Comparison of ENCODE assay signal across 1 cellular context in the genomic region with DNA sequence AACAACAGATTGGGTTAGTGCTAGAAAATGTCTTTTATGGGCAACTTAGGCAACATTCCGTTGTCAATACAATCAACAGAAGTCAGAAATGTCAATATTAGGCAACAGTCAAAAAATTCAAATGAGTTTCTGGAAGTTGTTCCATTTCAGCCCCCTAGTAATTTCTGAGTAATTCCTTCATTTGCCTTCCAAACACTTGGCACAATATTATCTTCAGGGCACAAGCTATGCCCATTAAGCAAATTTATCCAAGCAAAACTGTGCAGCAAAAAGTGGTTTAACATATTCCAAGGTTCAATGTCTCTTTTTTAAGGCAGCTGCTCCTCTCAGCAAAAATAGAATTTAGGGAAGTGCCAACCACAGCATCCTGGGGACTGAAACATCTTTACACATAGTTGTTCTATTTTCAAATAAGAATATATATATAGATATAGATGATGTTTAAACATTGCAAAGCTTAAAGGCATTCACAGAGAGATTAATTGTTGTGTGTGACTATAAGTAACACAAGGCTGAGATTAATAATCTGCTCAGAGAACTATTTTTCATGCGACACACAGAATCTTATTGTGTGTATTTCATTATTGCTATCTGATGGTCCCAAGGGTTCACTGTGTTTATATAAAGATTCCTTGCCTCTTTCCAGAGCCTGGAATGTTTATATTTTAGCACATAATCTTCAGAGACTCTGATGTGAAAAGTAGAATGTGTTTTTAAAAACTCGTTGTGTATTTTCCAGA.
TF ChIP-seq lines count a peak whose summit lies in the region.

No MANE protein-coding gene starts in this region.

TF ChIP-seq in liver, 16 proteins besides CTCF, POLR2A, EP300 and RAD21:
- TF ChIP-seq, protein P1, sequence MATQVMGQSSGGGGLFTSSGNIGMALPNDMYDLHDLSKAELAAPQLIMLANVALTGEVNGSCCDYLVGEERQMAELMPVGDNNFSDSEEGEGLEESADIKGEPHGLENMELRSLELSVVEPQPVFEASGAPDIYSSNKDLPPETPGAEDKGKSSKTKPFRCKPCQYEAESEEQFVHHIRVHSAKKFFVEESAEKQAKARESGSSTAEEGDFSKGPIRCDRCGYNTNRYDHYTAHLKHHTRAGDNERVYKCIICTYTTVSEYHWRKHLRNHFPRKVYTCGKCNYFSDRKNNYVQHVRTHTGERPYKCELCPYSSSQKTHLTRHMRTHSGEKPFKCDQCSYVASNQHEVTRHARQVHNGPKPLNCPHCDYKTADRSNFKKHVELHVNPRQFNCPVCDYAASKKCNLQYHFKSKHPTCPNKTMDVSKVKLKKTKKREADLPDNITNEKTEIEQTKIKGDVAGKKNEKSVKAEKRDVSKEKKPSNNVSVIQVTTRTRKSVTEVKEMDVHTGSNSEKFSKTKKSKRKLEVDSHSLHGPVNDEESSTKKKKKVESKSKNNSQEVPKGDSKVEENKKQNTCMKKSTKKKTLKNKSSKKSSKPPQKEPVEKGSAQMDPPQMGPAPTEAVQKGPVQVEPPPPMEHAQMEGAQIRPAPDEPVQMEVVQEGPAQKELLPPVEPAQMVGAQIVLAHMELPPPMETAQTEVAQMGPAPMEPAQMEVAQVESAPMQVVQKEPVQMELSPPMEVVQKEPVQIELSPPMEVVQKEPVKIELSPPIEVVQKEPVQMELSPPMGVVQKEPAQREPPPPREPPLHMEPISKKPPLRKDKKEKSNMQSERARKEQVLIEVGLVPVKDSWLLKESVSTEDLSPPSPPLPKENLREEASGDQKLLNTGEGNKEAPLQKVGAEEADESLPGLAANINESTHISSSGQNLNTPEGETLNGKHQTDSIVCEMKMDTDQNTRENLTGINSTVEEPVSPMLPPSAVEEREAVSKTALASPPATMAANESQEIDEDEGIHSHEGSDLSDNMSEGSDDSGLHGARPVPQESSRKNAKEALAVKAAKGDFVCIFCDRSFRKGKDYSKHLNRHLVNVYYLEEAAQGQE (IDR thresholded peaks at IDR 0.05), result peak; percentile 50
- TF ChIP-seq SP1 (IDR thresholded peaks at IDR 0.05) (peak; percentile 92), FOXA2 (IDR thresholded peaks at IDR 0.05) (peak; percentile 62), TAF1 (conservative IDR thresholded peaks at IDR 0.05) (no peak), JUND (IDR thresholded peaks at IDR 0.05) (peak; percentile 66 to 82), FOXA1 (IDR thresholded peaks at IDR 0.05) (peak; percentile 19), MAX (IDR thresholded peaks at IDR 0.05) (peak; percentile 54), NR2F2 (IDR thresholded peaks at IDR 0.05) (no peak), EGR1 (IDR thresholded peaks at IDR 0.05; ENCODE audit: low read depth in 2 of 2) (peak in 1 of 2 donors; percentile 82), HNF4A (conservative IDR thresholded peaks at IDR 0.05) (peak; percentile 88 to 90), RXRA (IDR thresholded peaks at IDR 0.05) (peak; percentile 78 to 81), GABPA (IDR thresholded peaks at IDR 0.05 in 1 of 2, conservative IDR thresholded peaks at IDR 0.05 in 1 of 2) (no peak), HNF4G (IDR thresholded peaks at IDR 0.05) (peak; percentile 80), YY1 (IDR thresholded peaks at IDR 0.05) (peak; percentile 50)
- TF ChIP-seq, protein P2, sequence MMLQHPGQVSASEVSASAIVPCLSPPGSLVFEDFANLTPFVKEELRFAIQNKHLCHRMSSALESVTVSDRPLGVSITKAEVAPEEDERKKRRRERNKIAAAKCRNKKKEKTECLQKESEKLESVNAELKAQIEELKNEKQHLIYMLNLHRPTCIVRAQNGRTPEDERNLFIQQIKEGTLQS (IDR thresholded peaks at IDR 0.05), result peak; percentile 48
- TF ChIP-seq, protein P3, sequence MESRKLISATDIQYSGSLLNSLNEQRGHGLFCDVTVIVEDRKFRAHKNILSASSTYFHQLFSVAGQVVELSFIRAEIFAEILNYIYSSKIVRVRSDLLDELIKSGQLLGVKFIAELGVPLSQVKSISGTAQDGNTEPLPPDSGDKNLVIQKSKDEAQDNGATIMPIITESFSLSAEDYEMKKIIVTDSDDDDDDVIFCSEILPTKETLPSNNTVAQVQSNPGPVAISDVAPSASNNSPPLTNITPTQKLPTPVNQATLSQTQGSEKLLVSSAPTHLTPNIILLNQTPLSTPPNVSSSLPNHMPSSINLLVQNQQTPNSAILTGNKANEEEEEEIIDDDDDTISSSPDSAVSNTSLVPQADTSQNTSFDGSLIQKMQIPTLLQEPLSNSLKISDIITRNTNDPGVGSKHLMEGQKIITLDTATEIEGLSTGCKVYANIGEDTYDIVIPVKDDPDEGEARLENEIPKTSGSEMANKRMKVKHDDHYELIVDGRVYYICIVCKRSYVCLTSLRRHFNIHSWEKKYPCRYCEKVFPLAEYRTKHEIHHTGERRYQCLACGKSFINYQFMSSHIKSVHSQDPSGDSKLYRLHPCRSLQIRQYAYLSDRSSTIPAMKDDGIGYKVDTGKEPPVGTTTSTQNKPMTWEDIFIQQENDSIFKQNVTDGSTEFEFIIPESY (IDR thresholded peaks at IDR 0.05), result peak; percentile 73
